Comparison of ENCODE assay signal across 32 cellular contexts in genomic region chr2:203853271-203853670, GRCh38. TPM values are rescaled to one million over a fixed set of nuclear protein-coding genes. Genes with fewer than 3 reads are reported as not detected.
DNase-seq lines count a peak whose midpoint lies in the region; ATAC-seq and TF ChIP-seq lines count a peak whose summit lies in the region.
"Had no signal": no experiment of that assay in that cellular context is flagged by ENCODE, and none has a peak within 500 bp of the region (broad histone marks: within the 10 kb centered on the region; RNA-seq: fewer than 3 reads in every experiment).

No MANE protein-coding gene starts in this region.

- H3K4me1 Mint-ChIP-seq in activated T-cell treated with anti-CD3 and anti-CD28 coated beads, Interleukin-2, amount 50 U/mL, for 4 hours (ENCODE audit: low read depth), result peaks cover 55% of the 10 kb centered on the region
- H3K4me1 Mint-ChIP-seq in GM23338, result no peaks in the 10 kb centered on the region
- peaks cover 47% of the 10 kb centered on the region for H3K4me1 Mint-ChIP-seq in activated T-helper 17 cell treated with anti-CD3 and anti-CD28 coated beads, Interleukin-2, amount 50 U/mL, for 72 hours
- H3K4me1 Mint-ChIP-seq in naive thymus-derived CD4-positive, alpha-beta T cell, result peaks cover 13 to 48% (median 28%) of the 10 kb centered on the region in 7 donors
- H3K4me1 Mint-ChIP-seq: neural progenitor cell had no signal

- H3K36me3 ChIP-seq in GM23338 (ENCODE audit: insufficient read depth) (no peaks in the 10 kb centered on the region), OCI-LY7 (ENCODE audit: insufficient read depth, low read length) (no peaks in the 10 kb centered on the region), thyroid gland (no peaks in the 10 kb centered on the region)
- no peaks in the 10 kb centered on the region for H3K36me3 ChIP-seq in naive thymus-derived CD4-positive, alpha-beta T cell (ENCODE audit: control insufficient read depth in 2 of 3, insufficient read depth in 3 of 3, low read length in 3 of 3)
- H3K36me3 ChIP-seq: neural progenitor cell, Peyer's patch, sigmoid colon, SJCRH30 had no signal

- H3K9me2 ChIP-seq in GM23338 (ENCODE audit: insufficient read depth) (0 out of 2 replicates have a peak, but pooled peaks cover 6% of the 10 kb centered on the region), OCI-LY7 (ENCODE audit: insufficient read depth, low read length) (no peaks in the 10 kb centered on the region)

- TF ChIP-seq CTCF in GM23338 (conservative IDR thresholded peaks at IDR 0.05; ENCODE audit: low read depth in 2 of 2) (no peak), OCI-LY7 (conservative IDR thresholded peaks at IDR 0.05; ENCODE audit: low read length) (no peak), thyroid gland (IDR thresholded peaks at IDR 0.05) (no peak)

- TF ChIP-seq POLR2A in thyroid gland (IDR thresholded peaks at IDR 0.05), result no peak

- ATAC-seq in activated T-cell treated with anti-CD3 and anti-CD28 coated beads, Interleukin-2, amount 50 U/mL, for 4 hours, result peak; percentile 65 to 76
- ATAC-seq in GM23338, result no peak
- peak; percentile 53 for ATAC-seq in activated T-helper 17 cell treated with anti-CD3 and anti-CD28 coated beads, Interleukin-2, amount 50 U/mL, for 72 hours (replicated peaks)
- no peak for ATAC-seq in naive thymus-derived CD4-positive, alpha-beta T cell
- ATAC-seq: foreskin keratinocyte, left ventricle myocardium superior, mucosa of descending colon had no signal

- peaks cover 11% of the 10 kb centered on the region for H3K9me3 Mint-ChIP-seq in activated T-cell treated with anti-CD3 and anti-CD28 coated beads, Interleukin-2, amount 50 U/mL, for 4 hours
- H3K9me3 Mint-ChIP-seq in GM23338, result no peaks in the 10 kb centered on the region
- H3K9me3 Mint-ChIP-seq in activated T-helper 17 cell treated with anti-CD3 and anti-CD28 coated beads, Interleukin-2, amount 50 U/mL, for 72 hours, result no peaks in the 10 kb centered on the region
- peaks cover 0 to 6% (median 0%) of the 10 kb centered on the region in 11 donors for H3K9me3 Mint-ChIP-seq in naive thymus-derived CD4-positive, alpha-beta T cell
- H3K9me3 Mint-ChIP-seq: neural progenitor cell had no signal

- intact Hi-C loops in naive thymus-derived CD4-positive, alpha-beta T cell (cut with micrococcal nuclease), result loop anchor here (2.0 kb wide), 2 partner anchors 14 to 16 kb away; partner anchors contain the start of gene CTLA4 (in 1 of the 2)
- intact Hi-C loops in OCI-LY7 (cut with micrococcal nuclease; ENCODE audit: unreplicated experiment), result no loop called here
- intact Hi-C loops in thyroid gland (cut with DNase I), result no loop called here

- H3K4me1 ChIP-seq in GM23338 (ENCODE audit: insufficient read depth) (no peaks in the 10 kb centered on the region), OCI-LY7 (ENCODE audit: insufficient read depth, low read length, poor library complexity, severe bottlenecking) (no peaks in the 10 kb centered on the region), thyroid gland (no peaks in the 10 kb centered on the region)
- peaks cover 0 to 2% of the 10 kb centered on the region in 2 donors for H3K4me1 ChIP-seq in naive thymus-derived CD4-positive, alpha-beta T cell (ENCODE audit: control insufficient read depth in 2 of 2, insufficient read depth in 2 of 2, low read length in 2 of 2)
- H3K4me1 ChIP-seq: foreskin keratinocyte, neural progenitor cell, Peyer's patch, sigmoid colon, SJCRH30 had no signal

- H3K27ac ChIP-seq in GM23338 (ENCODE audit: low read depth) (no peak overlapping the region), OCI-LY7 (ENCODE audit: low read depth, low read length, poor library complexity, severe bottlenecking) (no peak overlapping the region), thyroid gland (no peak overlapping the region)
- H3K27ac ChIP-seq in naive thymus-derived CD4-positive, alpha-beta T cell (ENCODE audit: low read depth, low read length), result peak overlapping the region; percentile 56
- H3K27ac ChIP-seq: foreskin keratinocyte, hepatocyte, neural progenitor cell, Peyer's patch, sigmoid colon, SJCRH30 had no signal

- H3F3A ChIP-seq in GM23338 (replicated peaks; ENCODE audit: low read depth), result no peaks in the 10 kb centered on the region

- H3K4me3 Mint-ChIP-seq in activated T-cell treated with anti-CD3 and anti-CD28 coated beads, Interleukin-2, amount 50 U/mL, for 4 hours, result peak overlapping the region; percentile 62
- no peak overlapping the region for H3K4me3 Mint-ChIP-seq in GM23338
- peak overlapping the region; percentile 85 for H3K4me3 Mint-ChIP-seq in activated T-helper 17 cell treated with anti-CD3 and anti-CD28 coated beads, Interleukin-2, amount 50 U/mL, for 72 hours
- H3K4me3 Mint-ChIP-seq in naive thymus-derived CD4-positive, alpha-beta T cell, result peak overlapping the region in 9 of 10 donors; percentile 58 to 81 (median 67)
- H3K4me3 Mint-ChIP-seq: neural progenitor cell had no signal

- no peak overlapping the region for H3K4me3 ChIP-seq in GM23338
- peak overlapping the region; percentile 20 for H3K4me3 ChIP-seq in naive thymus-derived CD4-positive, alpha-beta T cell (ENCODE audit: low read length)
- no peak overlapping the region for H3K4me3 ChIP-seq in OCI-LY7 (ENCODE audit: low read depth, low read length, poor library complexity, severe bottlenecking)
- H3K4me3 ChIP-seq in thyroid gland (replicated peaks in 1 of 3), result no peak overlapping the region
- H3K4me3 ChIP-seq: hepatocyte, mucosa of descending colon, neural progenitor cell, Peyer's patch, sigmoid colon, SJCRH30 had no signal

- H3K27ac Mint-ChIP-seq in GM23338, result no peak overlapping the region
- peak overlapping the region; percentile 95 for H3K27ac Mint-ChIP-seq in activated T-helper 17 cell treated with anti-CD3 and anti-CD28 coated beads, Interleukin-2, amount 50 U/mL, for 72 hours
- H3K27ac Mint-ChIP-seq in naive thymus-derived CD4-positive, alpha-beta T cell, result peak overlapping the region in 8 of 9 donors; percentile 50 to 88 (median 67)
- H3K27ac Mint-ChIP-seq: neural progenitor cell had no signal

- DNase-seq in activated T-cell treated with anti-CD3 and anti-CD28 coated beads, Interleukin-2, amount 50 U/mL, for 4 hours, result no peak
- no peak for DNase-seq in activated T-cell treated with anti-CD3 and anti-CD28 coated beads, Interleukin-2, amount 50 U/mL, for 48 hours
- no peak for DNase-seq in GM23338 (ENCODE audit: low spot score)
- no peak for DNase-seq in naive thymus-derived CD4-positive, alpha-beta T cell
- no peak for DNase-seq in middle frontal gyrus (ENCODE audit: extremely low spot score, low spot score)
- DNase-seq in OCI-LY7 (ENCODE audit: low spot score), result no peak
- DNase-seq in thyroid gland, result no peak
- DNase-seq: activated CD8-positive, alpha-beta memory T cell treated with anti-CD3 and anti-CD28 coated beads for 24 hours; activated effector memory CD4-positive, alpha-beta T cell treated with anti-CD3 and anti-CD28 coated beads, Interleukin-2, amount 50 U/mL, for 16 hours; C1 segment of cervical spinal cord; cerebellar nuclear complex; foreskin keratinocyte; H7; left ventricle myocardium superior; mucosa of descending colon; NCI-H1417; NCI-H2107; Peyer's patch; posterior cingulate gyrus; sigmoid colon; SJCRH30; stimulated activated CD4-positive, alpha-beta T cell treated with anti-CD3 and anti-CD28 coated beads, Interleukin-15, amount 100 ng/mL, for 24 hours; stimulated activated CD8-positive, alpha-beta memory T cell treated with anti-CD3 and anti-CD28 coated beads, Interleukin-4, amount 100 ng/mL, for 48 hours; substantia nigra had no signal

- 82 to 86% methylated on average over 3 of the region's 3 CpGs for WGBS in thyroid gland, 2 donors

- POLR2A ChIA-PET in naive thymus-derived CD4-positive, alpha-beta T cell (lab: Charles Lee), result interaction anchor here (0.6 to 7.3 kb wide), 3 partner anchors 16 to 56 kb away, joined by 4 to 79 read pairs (median 4); partner anchors contain the start of gene CTLA4
- POLR2A ChIA-PET in OCI-LY7 (lab: Charles Lee), result no interaction called here

- peaks cover under 1% of the 10 kb centered on the region for H3K36me3 Mint-ChIP-seq in activated T-cell treated with anti-CD3 and anti-CD28 coated beads, Interleukin-2, amount 50 U/mL, for 4 hours (ENCODE audit: insufficient read depth)
- H3K36me3 Mint-ChIP-seq in GM23338 (ENCODE audit: low read depth), result no peaks in the 10 kb centered on the region
- H3K36me3 Mint-ChIP-seq in activated T-helper 17 cell treated with anti-CD3 and anti-CD28 coated beads, Interleukin-2, amount 50 U/mL, for 72 hours (ENCODE audit: low read depth), result peaks cover 39% of the 10 kb centered on the region
- H3K36me3 Mint-ChIP-seq in naive thymus-derived CD4-positive, alpha-beta T cell, result peaks cover 0 to 3% (median 0%) of the 10 kb centered on the region in 5 donors
- H3K36me3 Mint-ChIP-seq: neural progenitor cell had no signal

- peak overlapping the region; percentile 77; the same call in 1 of the 2 replicates for H2AFZ ChIP-seq in GM23338
- H2AFZ ChIP-seq in OCI-LY7 (ENCODE audit: low read length), result no peak overlapping the region
- H2AFZ ChIP-seq: hepatocyte, neural progenitor cell had no signal

- no peaks in the 10 kb centered on the region for H3K9me3 ChIP-seq in naive thymus-derived CD4-positive, alpha-beta T cell (ENCODE audit: control insufficient read depth in 2 of 3, low read length in 3 of 3)
- H3K9me3 ChIP-seq in OCI-LY7 (ENCODE audit: low read length), result no peaks in the 10 kb centered on the region
- no peaks in the 10 kb centered on the region for H3K9me3 ChIP-seq in thyroid gland
- H3K9me3 ChIP-seq: mucosa of descending colon, Peyer's patch, sigmoid colon, SJCRH30 had no signal

- CTCF ChIA-PET in naive thymus-derived CD4-positive, alpha-beta T cell (lab: Charles Lee), result interaction anchor here (1.5 to 1.6 kb wide), 2 partner anchors 16 to 56 kb away, joined by 5 read pairs; no protein-coding TSS in a partner anchor
- CTCF ChIA-PET in OCI-LY7 (lab: Charles Lee; ENCODE audit: unreplicated experiment), result no interaction called here

- H3K27me3 ChIP-seq in GM23338 (ENCODE audit: insufficient read depth) (no peaks in the 10 kb centered on the region), thyroid gland (no peaks in the 10 kb centered on the region)
- H3K27me3 ChIP-seq in naive thymus-derived CD4-positive, alpha-beta T cell (ENCODE audit: control insufficient read depth in 2 of 2, insufficient read depth in 2 of 2, low read length in 2 of 2), result no peaks in the 10 kb centered on the region
- H3K27me3 ChIP-seq: hepatocyte, neural progenitor cell, Peyer's patch, sigmoid colon, SJCRH30 had no signal

- no TSS peak for BruUV-seq in OCI-LY7 (replicated peaks; lab: Mats Ljungman, UMichigan)

- H3K79me2 ChIP-seq in GM23338 (replicated peaks; ENCODE audit: insufficient read depth), result no peaks in the 10 kb centered on the region
- H3K79me2 ChIP-seq in OCI-LY7 (ENCODE audit: insufficient read depth, low read depth, low read length), result no peaks in the 10 kb centered on the region
- H3K79me2 ChIP-seq: hepatocyte had no signal

- H3K27me3 Mint-ChIP-seq in activated T-cell treated with anti-CD3 and anti-CD28 coated beads, Interleukin-2, amount 50 U/mL, for 4 hours (ENCODE audit: low read depth), result no peaks in the 10 kb centered on the region
- no peaks in the 10 kb centered on the region for H3K27me3 Mint-ChIP-seq in GM23338 (ENCODE audit: insufficient read depth, low read depth, poor library complexity)
- no peaks in the 10 kb centered on the region for H3K27me3 Mint-ChIP-seq in activated T-helper 17 cell treated with anti-CD3 and anti-CD28 coated beads, Interleukin-2, amount 50 U/mL, for 72 hours
- H3K27me3 Mint-ChIP-seq in naive thymus-derived CD4-positive, alpha-beta T cell, result no peaks in the 10 kb centered on the region

- H3K4me2 ChIP-seq in GM23338 (no peak overlapping the region), OCI-LY7 (ENCODE audit: low read length) (no peak overlapping the region)
- H3K4me2 ChIP-seq: hepatocyte, neural progenitor cell had no signal

- H4K20me1 ChIP-seq in GM23338 (replicated peaks; ENCODE audit: insufficient read depth) (no peaks in the 10 kb centered on the region; the same call in 1 of the 2 replicates), OCI-LY7 (ENCODE audit: insufficient read depth, low read length) (no peaks in the 10 kb centered on the region)

RNA-seq across cellular contexts. Expression of gene CTLA4, which starts 14.3 kb away (rescaled TPM):
- total RNA-seq in activated T-cell treated with anti-CD3 and anti-CD28 coated beads, Interleukin-2, amount 50 U/mL, for 4 hours, result 100 to 1,000 TPM; 221 to 307 (median 278) TPM
- not detected in 2 replicates for total RNA-seq in GM23338 (2014; rRNA removed; shearing (Covaris generic))
- polyA plus RNA-seq in GM23338 (2016; fragmentation: Nextera tagmentation; extraction: Ambion mirVana), result not detected in 2 replicates
- total RNA-seq in activated T-helper 17 cell treated with anti-CD3 and anti-CD28 coated beads, Interleukin-2, amount 50 U/mL, for 72 hours, result 100 to 1,000 TPM; 282 to 334 TPM
- total RNA-seq in naive thymus-derived CD4-positive, alpha-beta T cell, result 10 to 100 TPM; 10.1 to 36.7 (median 20.6) TPM
- polyA plus RNA-seq in naive thymus-derived CD4-positive, alpha-beta T cell, result 1 to 10 TPM; 1.9 to 2.5 TPM
- not detected in 2 replicates for total RNA-seq in OCI-LY7 (2014; rRNA removed; shearing (Covaris generic))
- total RNA-seq in OCI-LY7 (2022) (not detected in 2 replicates), thyroid gland (1 to 10 TPM in 1 of 4 donors, under 1 TPM in 1, not detected in 2; 0.33 to 1.5 TPM)
- total RNA-seq: astrocyte, epithelial cell of proximal tubule, foreskin keratinocyte, G401, H7, hepatocyte, left ventricle myocardium superior, NCI-H460, SJCRH30 had no signal
- polyA plus RNA-seq: AG04450, foreskin keratinocyte, hepatocyte had no signal

Comparison
In these comparisons a context has a peak if more than half of its experiments do, and no peak if none do; other contexts are left out.
1. ATAC-seq: peak in activated T-cell treated with anti-CD3 and anti-CD28 coated beads, Interleukin-2, amount 50 U/mL, for 4 hours (2 of 2) and activated T-helper 17 cell treated with anti-CD3 and anti-CD28 coated beads, Interleukin-2, amount 50 U/mL, for 72 hours (single experiment); none in GM23338 (single experiment) and naive thymus-derived CD4-positive, alpha-beta T cell (single experiment).
2. RNA of gene CTLA4, which starts 14.3 kb away (total RNA-seq): 282 to 334 TPM in activated T-helper 17 cell treated with anti-CD3 and anti-CD28 coated beads, Interleukin-2, amount 50 U/mL, for 72 hours and 221 to 307 TPM in activated T-cell treated with anti-CD3 and anti-CD28 coated beads, Interleukin-2, amount 50 U/mL, for 4 hours; 10.1 to 36.7 TPM in naive thymus-derived CD4-positive, alpha-beta T cell, 0.33 to 1.5 TPM in thyroid gland, not detected in GM23338 and not detected in OCI-LY7; every median in the first group is over 4 times any median in the second.
3. intact Hi-C loops: an anchor here in naive thymus-derived CD4-positive, alpha-beta T cell (2.0 kb wide); none called in OCI-LY7 and thyroid gland.